Comparison of ENCODE assay signal across 17 cellular contexts in genomic region chr2:229392214-229392613, GRCh38.
DNase-seq lines count a peak whose midpoint lies in the region; ATAC-seq and TF ChIP-seq lines count a peak whose summit lies in the region.
"Had no signal": no experiment of that assay in that cellular context is flagged by ENCODE, and none has a peak within 500 bp of the region (broad histone marks: within the 10 kb centered on the region; RNA-seq: fewer than 3 reads in every experiment).

No MANE protein-coding gene starts in this region.

- no peaks in the 10 kb centered on the region for H4K20me1 ChIP-seq in BLaER1 treated with 17β-estradiol and CSF1 and Interleukin-3, amounts not matched to agents 10 nM and 100 nM

- H3K4me1 Mint-ChIP-seq in activated T-helper 1 cell treated with anti-CD3 and anti-CD28 coated beads, Interleukin-12 subunit alpha, Interleukin-12 subunit beta, Interleukin-2, Interleukin-4 antibody, amounts not matched to agents 30 ng/mL and 10 ng/mL and 1 ng/mL, durations not matched to agents 14 hours and 24 hours and 36 hours (ENCODE audit: low read depth): no peaks in the 10 kb centered on the region
- H3K4me1 Mint-ChIP-seq: B cell; central memory CD8-positive, alpha-beta T cell had no signal

- H3K27me3 ChIP-seq in BLaER1 treated with 17β-estradiol and CSF1 and Interleukin-3, amounts not matched to agents 10 nM and 100 nM: no peaks in the 10 kb centered on the region
- H3K27me3 ChIP-seq in rectal smooth muscle tissue (ENCODE audit: control insufficient read depth, insufficient read depth, low read length): no peaks in the 10 kb centered on the region

- H3K9me3 ChIP-seq in BLaER1 treated with 17β-estradiol and CSF1 and Interleukin-3, amounts not matched to agents 10 nM and 100 nM (replicated peaks in 1 of 11): peaks cover 30 to 49% (median 35%) of the 10 kb centered on the region in 11 experiments

- peak overlapping the region in 6 of 11 experiments; percentile 46 to 96 (median 82); a peak in 12 of 22 replicates for H3K27ac ChIP-seq in BLaER1 treated with 17β-estradiol and CSF1 and Interleukin-3, amounts not matched to agents 10 nM and 100 nM
- peak overlapping the region; percentile 59 for H3K27ac ChIP-seq in rectal smooth muscle tissue (ENCODE audit: low read depth, low read length)

- no peak overlapping the region for H3K4me3 Mint-ChIP-seq in activated T-helper 1 cell treated with anti-CD3 and anti-CD28 coated beads, Interleukin-12 subunit alpha, Interleukin-12 subunit beta, Interleukin-2, Interleukin-4 antibody, amounts not matched to agents 30 ng/mL and 10 ng/mL and 1 ng/mL, durations not matched to agents 14 hours and 24 hours and 36 hours
- H3K4me3 Mint-ChIP-seq: B cell; central memory CD8-positive, alpha-beta T cell had no signal

- DNase-seq in astrocyte of the spinal cord (ENCODE audit: low read depth, low spot score): peak; percentile 69
- DNase-seq in left ventricle myocardium superior: no peak
- DNase-seq in activated CD4-positive, alpha-beta T cell treated with anti-CD3 and anti-CD28 coated beads for 4 hours: no peak
- no peak for DNase-seq in OCI-M2 (lab: John Stamatoyannopoulos, UW; ENCODE audit: unreplicated experiment)
- no peak for DNase-seq in activated T-helper 1 cell treated with anti-CD3 and anti-CD28 coated beads, Interleukin-12 subunit alpha, Interleukin-12 subunit beta, Interleukin-2, Interleukin-4 antibody, amounts not matched to agents 30 ng/mL and 10 ng/mL and 1 ng/mL, durations not matched to agents 14 hours and 24 hours and 36 hours (ENCODE audit: low spot score)
- DNase-seq in NCI-H2081 (lab: John Stamatoyannopoulos, UW): no peak
- DNase-seq: activated CD4-positive, CD25-positive, alpha-beta regulatory T cell; activated naive CD4-positive, alpha-beta T cell treated with anti-CD3 and anti-CD28 coated beads, Interleukin-2, amount 50 U/mL, for 16 hours; glutamatergic neuron; NCI-H1048; NCI-H2171; posterior cingulate gyrus; SHP77 had no signal

- peak; percentile 87 for ATAC-seq in left ventricle myocardium superior

- no peak overlapping the region for H3K27ac Mint-ChIP-seq in activated T-helper 1 cell treated with anti-CD3 and anti-CD28 coated beads, Interleukin-12 subunit alpha, Interleukin-12 subunit beta, Interleukin-2, Interleukin-4 antibody, amounts not matched to agents 30 ng/mL and 10 ng/mL and 1 ng/mL, durations not matched to agents 14 hours and 24 hours and 36 hours
- H3K27ac Mint-ChIP-seq: B cell had no signal

- in situ Hi-C loops in astrocyte of the spinal cord (cut with HindIII; ENCODE audit: low sequenced_read_pairs): no loop called here

- H3K36me3 Mint-ChIP-seq in activated T-helper 1 cell treated with anti-CD3 and anti-CD28 coated beads, Interleukin-12 subunit alpha, Interleukin-12 subunit beta, Interleukin-2, Interleukin-4 antibody, amounts not matched to agents 30 ng/mL and 10 ng/mL and 1 ng/mL, durations not matched to agents 14 hours and 24 hours and 36 hours (ENCODE audit: low read depth): no peaks in the 10 kb centered on the region

- intact Hi-C loops in left ventricle myocardium superior (cut with micrococcal nuclease): no loop called here
- intact Hi-C loops in activated T-helper 1 cell treated with anti-CD3 and anti-CD28 coated beads, Interleukin-12 subunit alpha, Interleukin-12 subunit beta, Interleukin-2, Interleukin-4 antibody, amounts not matched to agents 30 ng/mL and 10 ng/mL and 1 ng/mL, durations not matched to agents 14 hours and 24 hours and 36 hours (cut with micrococcal nuclease): no loop called here

- peaks cover 0 to 23% (median 0%) of the 10 kb centered on the region in 11 experiments; a peak in 4 of 22 replicates for H3K36me3 ChIP-seq in BLaER1 treated with 17β-estradiol and CSF1 and Interleukin-3, amounts not matched to agents 10 nM and 100 nM
- no peaks in the 10 kb centered on the region for H3K36me3 ChIP-seq in rectal smooth muscle tissue (ENCODE audit: control insufficient read depth, insufficient read depth, low read length)

- no peaks in the 10 kb centered on the region for H3K27me3 Mint-ChIP-seq in activated T-helper 1 cell treated with anti-CD3 and anti-CD28 coated beads, Interleukin-12 subunit alpha, Interleukin-12 subunit beta, Interleukin-2, Interleukin-4 antibody, amounts not matched to agents 30 ng/mL and 10 ng/mL and 1 ng/mL, durations not matched to agents 14 hours and 24 hours and 36 hours (ENCODE audit: insufficient read depth)
- H3K27me3 Mint-ChIP-seq: B cell; central memory CD8-positive, alpha-beta T cell had no signal

- no peak for TF ChIP-seq CTCF in astrocyte of the spinal cord (IDR thresholded peaks at IDR 0.05; ENCODE audit: low read depth, low read length)

- no peak overlapping the region for H3K4me3 ChIP-seq in BLaER1 treated with 17β-estradiol and CSF1 and Interleukin-3, amounts not matched to agents 10 nM and 100 nM
- no peak overlapping the region for H3K4me3 ChIP-seq in astrocyte of the spinal cord (ENCODE audit: low read depth, low read length)
- no peak overlapping the region for H3K4me3 ChIP-seq in rectal smooth muscle tissue (ENCODE audit: low read length)

- H3K4me2 ChIP-seq in BLaER1 treated with 17β-estradiol and CSF1 and Interleukin-3, amounts not matched to agents 10 nM and 100 nM: peak overlapping the region in 6 of 11 experiments; percentile 26 to 80 (median 45); a peak in 11 of 22 replicates

- peaks cover 0 to 94% (median 5%) of the 10 kb centered on the region in 10 experiments; a peak in 10 of 20 replicates for H3K4me1 ChIP-seq in BLaER1 treated with 17β-estradiol and CSF1 and Interleukin-3, amounts not matched to agents 10 nM and 100 nM
- H3K4me1 ChIP-seq in rectal smooth muscle tissue (ENCODE audit: control insufficient read depth, insufficient read depth, low read length): no peaks in the 10 kb centered on the region

- peak overlapping the region in 4 of 11 experiments; percentile 50 to 84 (median 71); a peak in 8 of 22 replicates for H3K9ac ChIP-seq in BLaER1 treated with 17β-estradiol and CSF1 and Interleukin-3, amounts not matched to agents 10 nM and 100 nM
- H3K9ac ChIP-seq in rectal smooth muscle tissue (ENCODE audit: low read length): no peak overlapping the region

- H3K9me3 Mint-ChIP-seq in activated T-helper 1 cell treated with anti-CD3 and anti-CD28 coated beads, Interleukin-12 subunit alpha, Interleukin-12 subunit beta, Interleukin-2, Interleukin-4 antibody, amounts not matched to agents 30 ng/mL and 10 ng/mL and 1 ng/mL, durations not matched to agents 14 hours and 24 hours and 36 hours: no peaks in the 10 kb centered on the region
- H3K9me3 Mint-ChIP-seq: central memory CD8-positive, alpha-beta T cell had no signal
